In genomic region chr19:34920090-34920786, GRCh38 we compare ENCODE assay signal across 1 cellular context.
TF ChIP-seq lines count a peak whose summit lies in the region.
"Not testable (repeated sequence)": the region's sequence is repeated elsewhere in the genome, so short reads cannot be mapped to it uniquely, and the experiment has no call there.

No MANE protein-coding gene starts in this region.

TF ChIP-seq in K562, 482 proteins besides CTCF, POLR2A, EP300 and RAD21 (continued from another document and continues in another):
- TF ChIP-seq ZBTB2 (IDR thresholded peaks at IDR 0.05) = peak; percentile 60; the same call in 1 of the 2 replicates
- peak; percentile 75 for TF ChIP-seq ZNF398 (CRISPR knock-in tag; IDR thresholded peaks at IDR 0.05)
- peak; percentile 44; the same call in 1 of the 2 replicates for TF ChIP-seq ZNF589 (CRISPR knock-in tag; IDR thresholded peaks at IDR 0.05; ENCODE audit: low read depth)
- peak; percentile 25; the same call in 1 of the 2 replicates for TF ChIP-seq BCOR (IDR thresholded peaks at IDR 0.05)
- TF ChIP-seq, protein P1, sequence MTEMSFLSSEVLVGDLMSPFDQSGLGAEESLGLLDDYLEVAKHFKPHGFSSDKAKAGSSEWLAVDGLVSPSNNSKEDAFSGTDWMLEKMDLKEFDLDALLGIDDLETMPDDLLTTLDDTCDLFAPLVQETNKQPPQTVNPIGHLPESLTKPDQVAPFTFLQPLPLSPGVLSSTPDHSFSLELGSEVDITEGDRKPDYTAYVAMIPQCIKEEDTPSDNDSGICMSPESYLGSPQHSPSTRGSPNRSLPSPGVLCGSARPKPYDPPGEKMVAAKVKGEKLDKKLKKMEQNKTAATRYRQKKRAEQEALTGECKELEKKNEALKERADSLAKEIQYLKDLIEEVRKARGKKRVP (CRISPR knock-in tag; IDR thresholded peaks at IDR 0.05) = peak; percentile 68
- TF ChIP-seq ZBTB12 (CRISPR knock-in tag; IDR thresholded peaks at IDR 0.05) = peak; percentile 52
- TF ChIP-seq, protein P2, sequence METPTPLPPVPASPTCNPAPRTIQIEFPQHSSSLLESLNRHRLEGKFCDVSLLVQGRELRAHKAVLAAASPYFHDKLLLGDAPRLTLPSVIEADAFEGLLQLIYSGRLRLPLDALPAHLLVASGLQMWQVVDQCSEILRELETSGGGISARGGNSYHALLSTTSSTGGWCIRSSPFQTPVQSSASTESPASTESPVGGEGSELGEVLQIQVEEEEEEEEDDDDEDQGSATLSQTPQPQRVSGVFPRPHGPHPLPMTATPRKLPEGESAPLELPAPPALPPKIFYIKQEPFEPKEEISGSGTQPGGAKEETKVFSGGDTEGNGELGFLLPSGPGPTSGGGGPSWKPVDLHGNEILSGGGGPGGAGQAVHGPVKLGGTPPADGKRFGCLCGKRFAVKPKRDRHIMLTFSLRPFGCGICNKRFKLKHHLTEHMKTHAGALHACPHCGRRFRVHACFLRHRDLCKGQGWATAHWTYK (CRISPR knock-in tag; IDR thresholded peaks at IDR 0.05) = peak; percentile 80; the same call in 1 of the 2 replicates
- 0 out of 2 replicates have a peak, but pooled peaks have one; percentile 25 for TF ChIP-seq PYGO2 (tag; IDR thresholded peaks at IDR 0.05)
- peak; percentile 44 to 64; a peak in 2 of 4 replicates for TF ChIP-seq FOXK2 (conservative IDR thresholded peaks at IDR 0.05 in 1 of 2, IDR thresholded peaks at IDR 0.05 in 1 of 2; ENCODE audit: low read depth in 2 of 2)
- TF ChIP-seq, protein P3, sequence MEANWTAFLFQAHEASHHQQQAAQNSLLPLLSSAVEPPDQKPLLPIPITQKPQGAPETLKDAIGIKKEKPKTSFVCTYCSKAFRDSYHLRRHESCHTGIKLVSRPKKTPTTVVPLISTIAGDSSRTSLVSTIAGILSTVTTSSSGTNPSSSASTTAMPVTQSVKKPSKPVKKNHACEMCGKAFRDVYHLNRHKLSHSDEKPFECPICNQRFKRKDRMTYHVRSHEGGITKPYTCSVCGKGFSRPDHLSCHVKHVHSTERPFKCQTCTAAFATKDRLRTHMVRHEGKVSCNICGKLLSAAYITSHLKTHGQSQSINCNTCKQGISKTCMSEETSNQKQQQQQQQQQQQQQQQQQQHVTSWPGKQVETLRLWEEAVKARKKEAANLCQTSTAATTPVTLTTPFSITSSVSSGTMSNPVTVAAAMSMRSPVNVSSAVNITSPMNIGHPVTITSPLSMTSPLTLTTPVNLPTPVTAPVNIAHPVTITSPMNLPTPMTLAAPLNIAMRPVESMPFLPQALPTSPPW (CRISPR knock-in tag; IDR thresholded peaks at IDR 0.05) = peak; percentile 32; the same call in 1 of the 2 replicates
- TF ChIP-seq RNF2 (IDR thresholded peaks at IDR 0.05) = peak; percentile 90
- peak; percentile 47; the same call in 1 of the 2 replicates for TF ChIP-seq LCOR (CRISPR knock-in tag; IDR thresholded peaks at IDR 0.05)
- peak; percentile 89 for TF ChIP-seq ZNF175 (CRISPR knock-in tag; IDR thresholded peaks at IDR 0.05; ENCODE audit: low read depth)
- TF ChIP-seq HSF4 (CRISPR knock-in tag; IDR thresholded peaks at IDR 0.05; ENCODE audit: borderline replicate concordance) = peak; percentile 88
- peak; percentile 84 for TF ChIP-seq MEF2D (tag; conservative IDR thresholded peaks at IDR 0.05; ENCODE audit: low read depth)
- TF ChIP-seq KLF16 (IDR thresholded peaks at IDR 0.05) = peak; percentile 93
- TF ChIP-seq, protein P4, sequence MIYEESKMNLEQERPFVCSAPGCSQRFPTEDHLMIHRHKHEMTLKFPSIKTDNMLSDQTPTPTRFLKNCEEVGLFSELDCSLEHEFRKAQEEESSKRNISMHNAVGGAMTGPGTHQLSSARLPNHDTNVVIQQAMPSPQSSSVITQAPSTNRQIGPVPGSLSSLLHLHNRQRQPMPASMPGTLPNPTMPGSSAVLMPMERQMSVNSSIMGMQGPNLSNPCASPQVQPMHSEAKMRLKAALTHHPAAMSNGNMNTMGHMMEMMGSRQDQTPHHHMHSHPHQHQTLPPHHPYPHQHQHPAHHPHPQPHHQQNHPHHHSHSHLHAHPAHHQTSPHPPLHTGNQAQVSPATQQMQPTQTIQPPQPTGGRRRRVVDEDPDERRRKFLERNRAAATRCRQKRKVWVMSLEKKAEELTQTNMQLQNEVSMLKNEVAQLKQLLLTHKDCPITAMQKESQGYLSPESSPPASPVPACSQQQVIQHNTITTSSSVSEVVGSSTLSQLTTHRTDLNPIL (CRISPR knock-in tag; IDR thresholded peaks at IDR 0.05) = peak; percentile 12; the same call in 1 of the 2 replicates
- peak; percentile 90 for TF ChIP-seq NCOR1 (IDR thresholded peaks at IDR 0.05)
- TF ChIP-seq, protein P5, sequence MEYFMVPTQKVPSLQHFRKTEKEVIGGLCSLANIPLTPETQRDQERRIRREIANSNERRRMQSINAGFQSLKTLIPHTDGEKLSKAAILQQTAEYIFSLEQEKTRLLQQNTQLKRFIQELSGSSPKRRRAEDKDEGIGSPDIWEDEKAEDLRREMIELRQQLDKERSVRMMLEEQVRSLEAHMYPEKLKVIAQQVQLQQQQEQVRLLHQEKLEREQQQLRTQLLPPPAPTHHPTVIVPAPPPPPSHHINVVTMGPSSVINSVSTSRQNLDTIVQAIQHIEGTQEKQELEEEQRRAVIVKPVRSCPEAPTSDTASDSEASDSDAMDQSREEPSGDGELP (CRISPR knock-in tag; IDR thresholded peaks at IDR 0.05; ENCODE audit: borderline replicate concordance) = peak; percentile 41; the same call in 1 of the 2 replicates
- peak; percentile 38 to 73; a peak in 2 of 4 replicates for TF ChIP-seq RCOR1 (IDR thresholded peaks at IDR 0.05; ENCODE audit: borderline replicate concordance in 1 of 2, low read depth in 2 of 2, low read length in 2 of 2)
- peak; percentile 76; the same call in 1 of the 2 replicates for TF ChIP-seq NFXL1 (CRISPR knock-in tag; IDR thresholded peaks at IDR 0.05)
- peak; percentile 93 for TF ChIP-seq IRF9 (tag; IDR thresholded peaks at IDR 0.05)
- TF ChIP-seq CREM (IDR thresholded peaks at IDR 0.05; ENCODE audit: low read depth) = peak; percentile 2; the same call in 1 of the 2 replicates
- TF ChIP-seq ZNF584 (CRISPR knock-in tag; IDR thresholded peaks at IDR 0.05; ENCODE audit: low read depth) = peak; percentile 63
- peak; percentile 95 for TF ChIP-seq HMBOX1 (IDR thresholded peaks at IDR 0.05)
- TF ChIP-seq, protein P6, sequence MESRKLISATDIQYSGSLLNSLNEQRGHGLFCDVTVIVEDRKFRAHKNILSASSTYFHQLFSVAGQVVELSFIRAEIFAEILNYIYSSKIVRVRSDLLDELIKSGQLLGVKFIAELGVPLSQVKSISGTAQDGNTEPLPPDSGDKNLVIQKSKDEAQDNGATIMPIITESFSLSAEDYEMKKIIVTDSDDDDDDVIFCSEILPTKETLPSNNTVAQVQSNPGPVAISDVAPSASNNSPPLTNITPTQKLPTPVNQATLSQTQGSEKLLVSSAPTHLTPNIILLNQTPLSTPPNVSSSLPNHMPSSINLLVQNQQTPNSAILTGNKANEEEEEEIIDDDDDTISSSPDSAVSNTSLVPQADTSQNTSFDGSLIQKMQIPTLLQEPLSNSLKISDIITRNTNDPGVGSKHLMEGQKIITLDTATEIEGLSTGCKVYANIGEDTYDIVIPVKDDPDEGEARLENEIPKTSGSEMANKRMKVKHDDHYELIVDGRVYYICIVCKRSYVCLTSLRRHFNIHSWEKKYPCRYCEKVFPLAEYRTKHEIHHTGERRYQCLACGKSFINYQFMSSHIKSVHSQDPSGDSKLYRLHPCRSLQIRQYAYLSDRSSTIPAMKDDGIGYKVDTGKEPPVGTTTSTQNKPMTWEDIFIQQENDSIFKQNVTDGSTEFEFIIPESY (CRISPR knock-in tag; IDR thresholded peaks at IDR 0.05) = peak; percentile 52; the same call in 1 of the 2 replicates
- TF ChIP-seq, protein P7, sequence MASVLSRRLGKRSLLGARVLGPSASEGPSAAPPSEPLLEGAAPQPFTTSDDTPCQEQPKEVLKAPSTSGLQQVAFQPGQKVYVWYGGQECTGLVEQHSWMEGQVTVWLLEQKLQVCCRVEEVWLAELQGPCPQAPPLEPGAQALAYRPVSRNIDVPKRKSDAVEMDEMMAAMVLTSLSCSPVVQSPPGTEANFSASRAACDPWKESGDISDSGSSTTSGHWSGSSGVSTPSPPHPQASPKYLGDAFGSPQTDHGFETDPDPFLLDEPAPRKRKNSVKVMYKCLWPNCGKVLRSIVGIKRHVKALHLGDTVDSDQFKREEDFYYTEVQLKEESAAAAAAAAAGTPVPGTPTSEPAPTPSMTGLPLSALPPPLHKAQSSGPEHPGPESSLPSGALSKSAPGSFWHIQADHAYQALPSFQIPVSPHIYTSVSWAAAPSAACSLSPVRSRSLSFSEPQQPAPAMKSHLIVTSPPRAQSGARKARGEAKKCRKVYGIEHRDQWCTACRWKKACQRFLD (CRISPR knock-in tag; IDR thresholded peaks at IDR 0.05) = peak; percentile 77
- peak; percentile 60; the same call in 1 of the 2 replicates for TF ChIP-seq ETV5 (CRISPR knock-in tag; IDR thresholded peaks at IDR 0.05; ENCODE audit: low read depth)
- not testable (repeated sequence) for TF ChIP-seq NR2C1 (IDR thresholded peaks at IDR 0.05); NR4A1 (CRISPR knock-in tag; IDR thresholded peaks at IDR 0.05)
- peak; percentile 84 for TF ChIP-seq NR2C1 (tag; IDR thresholded peaks at IDR 0.05)
- TF ChIP-seq DDX20 (tag; IDR thresholded peaks at IDR 0.05; ENCODE audit: low read depth) = peak; percentile 62; the same call in 1 of the 2 replicates
- TF ChIP-seq ZNF76 (CRISPR knock-in tag; IDR thresholded peaks at IDR 0.05; ENCODE audit: borderline replicate concordance) = 0 out of 2 replicates have a peak, but pooled peaks have one; percentile 40
- TF ChIP-seq STAT5A (IDR thresholded peaks at IDR 0.05; ENCODE audit: borderline replicate concordance, low read length) = peak; percentile 69
- TF ChIP-seq FOSL1 (tag; conservative IDR thresholded peaks at IDR 0.05) = 0 out of 2 replicates have a peak, but pooled peaks have one; percentile 18
- 0 out of 2 replicates have a peak, but pooled peaks have one; percentile 14 for TF ChIP-seq GATAD2B (IDR thresholded peaks at IDR 0.05; ENCODE audit: borderline replicate concordance)
- TF ChIP-seq ARNT (IDR thresholded peaks at IDR 0.05) = peak in 1 of 2 experiments; percentile 59; a peak in 1 of 4 replicates
- TF ChIP-seq ZNF197 (CRISPR knock-in tag; IDR thresholded peaks at IDR 0.05; ENCODE audit: low read depth) = peak; percentile 63; the same call in 1 of the 2 replicates
- TF ChIP-seq ZNF311 (CRISPR knock-in tag; IDR thresholded peaks at IDR 0.05) = peak; percentile 97
- 0 out of 2 replicates have a peak, but pooled peaks have one; percentile 71 for TF ChIP-seq SMAD3 (CRISPR knock-in tag; conservative IDR thresholded peaks at IDR 0.05)
- TF ChIP-seq NR4A1 (tag; IDR thresholded peaks at IDR 0.05) = peak; percentile 98
- TF ChIP-seq ZNF644 (tag; IDR thresholded peaks at IDR 0.05; ENCODE audit: low read depth) = peak; percentile 85
- TF ChIP-seq ELF4 (CRISPR knock-in tag; IDR thresholded peaks at IDR 0.05) = peak; percentile 86
- peak; percentile 66 for TF ChIP-seq MTA2 (IDR thresholded peaks at IDR 0.05; ENCODE audit: low read depth)
- peak; percentile 58; the same call in 1 of the 2 replicates for TF ChIP-seq FOXA1 (IDR thresholded peaks at IDR 0.05; ENCODE audit: borderline replicate concordance)
- TF ChIP-seq SMAD4 (CRISPR knock-in tag; conservative IDR thresholded peaks at IDR 0.05) = peak; percentile 97
- TF ChIP-seq, protein P8, sequence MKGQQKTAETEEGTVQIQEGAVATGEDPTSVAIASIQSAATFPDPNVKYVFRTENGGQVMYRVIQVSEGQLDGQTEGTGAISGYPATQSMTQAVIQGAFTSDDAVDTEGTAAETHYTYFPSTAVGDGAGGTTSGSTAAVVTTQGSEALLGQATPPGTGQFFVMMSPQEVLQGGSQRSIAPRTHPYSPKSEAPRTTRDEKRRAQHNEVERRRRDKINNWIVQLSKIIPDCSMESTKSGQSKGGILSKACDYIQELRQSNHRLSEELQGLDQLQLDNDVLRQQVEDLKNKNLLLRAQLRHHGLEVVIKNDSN (CRISPR knock-in tag; IDR thresholded peaks at IDR 0.05) = peak; percentile 47; the same call in 1 of the 2 replicates
